8 cellular contexts compared by ENCODE assay signal in the genomic region with DNA sequence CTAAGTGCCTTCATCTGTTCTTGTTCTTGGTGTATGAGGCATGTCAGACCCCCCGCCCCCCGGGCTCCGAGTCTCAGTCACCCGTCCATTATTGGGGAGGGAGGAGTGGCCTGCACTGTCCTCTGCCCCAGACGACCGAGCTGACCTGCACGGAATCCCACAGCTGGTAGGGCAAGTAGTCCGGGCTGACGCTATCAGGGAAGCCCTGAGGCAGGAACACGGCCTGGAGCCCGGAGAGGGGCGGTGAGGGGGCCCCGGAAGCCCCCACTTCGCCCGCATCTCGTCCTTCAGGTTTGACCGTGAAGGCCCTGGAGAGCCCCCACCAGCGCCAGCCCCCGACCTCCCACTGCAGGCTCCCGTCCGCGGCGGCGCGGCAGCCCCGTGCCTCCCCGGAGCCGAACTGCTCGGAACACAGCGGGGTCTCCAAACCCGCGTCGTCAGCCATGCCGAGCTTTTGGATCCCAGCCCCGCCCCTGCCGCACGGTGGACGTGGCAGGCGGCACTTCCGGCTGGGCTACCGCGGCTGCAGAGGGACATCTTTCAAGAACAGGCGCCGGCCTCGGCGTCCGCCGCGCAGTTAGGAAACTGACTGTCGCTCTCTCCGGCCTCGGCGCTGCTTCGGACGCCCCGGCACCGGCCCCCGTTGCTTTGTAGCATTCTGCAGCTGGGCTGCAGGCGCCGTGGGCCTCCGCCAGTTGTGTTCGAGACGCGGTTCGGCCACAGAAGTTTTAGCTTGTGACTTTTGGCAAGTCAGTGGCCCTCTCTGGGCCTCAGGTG. TPM values are rescaled to one million over a fixed set of nuclear protein-coding genes. Genes with fewer than 3 reads are reported as not detected.
A peak's percentile ranks its signal among the peaks of the same experiment; 100 is the strongest.
DNase-seq lines count a peak whose midpoint lies in the region; ATAC-seq and TF ChIP-seq lines count a peak whose summit lies in the region.

A gene (minus strand): TSS at position 463 of the 777 bp plus-strand sequence. CDS start 18 bp downstream, at position 445.

- H3K4me3 Mint-ChIP-seq in T-cell = peak within 1 kb of the TSS; percentile 92 to 95 (median 95)

- H3K4me3 ChIP-seq in GM12865 (ENCODE audit: low read depth, low read length) (peak within 1 kb of the TSS; percentile 100), heart right ventricle (peak within 1 kb of the TSS; percentile 79 to 98 (median 88)), upper lobe of left lung (peak within 1 kb of the TSS; percentile 74 to 100 (median 99))

- H3K9me3 ChIP-seq in heart right ventricle = no peaks in the 10 kb centered on the region
- no peaks in the 10 kb centered on the region for H3K9me3 ChIP-seq in upper lobe of left lung

- peaks cover 48 to 55% (median 54%) of the 10 kb centered on the region in 3 donors for H3K4me1 Mint-ChIP-seq in T-cell

- peak within 1 kb of the TSS; percentile 97 to 98 for H3K27ac Mint-ChIP-seq in T-cell

- no peaks in the 10 kb centered on the region for H3K36me3 Mint-ChIP-seq in T-cell

- H3K4me1 ChIP-seq in heart right ventricle (peaks cover 5 to 58% (median 48%) of the 10 kb centered on the region in 9 donors), upper lobe of left lung (peaks cover 26 to 49% (median 46%) of the 10 kb centered on the region in 4 donors)

- H3K9me3 Mint-ChIP-seq in T-cell = no peaks in the 10 kb centered on the region

- WGBS in adipose tissue, 3 donors = 0 to 1% (median 0%) methylated on average over 61 to 65 of the region's 65 CpGs
- 0% methylated on average over 64 to 65 of the region's 65 CpGs for WGBS in heart right ventricle, 2 donors
- 0 to 1% methylated on average over 26 to 34 of the region's 65 CpGs for WGBS in upper lobe of left lung, 2 donors

- DNase-seq in GM12865 (ENCODE audit: low read depth) (peak; percentile 94), NCI-H1092 treated with DMSO at 0.1 percent for 48 hours (lab: John Stamatoyannopoulos, UW) (peak; percentile 79), T-cell (peak; percentile 59 to 86 (median 74)), heart right ventricle (peak; percentile 92 to 93), posterior vena cava (ENCODE audit: low spot score) (peak; percentile 98), upper lobe of left lung (peak; percentile 94 to 97)

- no peaks in the 10 kb centered on the region for H3K27me3 ChIP-seq in heart right ventricle
- H3K27me3 ChIP-seq in upper lobe of left lung = no peaks in the 10 kb centered on the region

- H3K36me3 ChIP-seq in heart right ventricle (peaks cover 0 to 15% (median 0%) of the 10 kb centered on the region in 9 donors), upper lobe of left lung (peaks cover 0 to 9% (median 2%) of the 10 kb centered on the region in 4 donors)

- intact Hi-C loops in heart right ventricle (cut with DNase I) (loop anchor here in 7 of 10 donors (1.0 to 10.0 kb wide), 7 partner anchors 36 to 357 kb away; a partner anchor contains a TSS), posterior vena cava (cut with DNase I) (no loop called here)

- POLR2A ChIA-PET in T-cell (lab: Charles Lee) = no interaction called here

- TF ChIP-seq EP300 in upper lobe of left lung (IDR thresholded peaks at IDR 0.05) = peak in 1 of 4 donors; percentile 88

- TF ChIP-seq CTCF in GM12865 (IDR thresholded peaks at IDR 0.05; ENCODE audit: insufficient read depth, low read depth, low read length, missing control alignments) (no peak), heart right ventricle (IDR thresholded peaks at IDR 0.05) (no peak), upper lobe of left lung (IDR thresholded peaks at IDR 0.05) (peak in 1 of 6 experiments; percentile 11)

- CTCF ChIA-PET in T-cell (lab: Charles Lee) = interaction anchor here in 1 of 2 donors (0.9 to 2.8 kb wide), 2 partner anchors 47 to 366 kb away, joined by 3 to 15 read pairs; no protein-coding TSS in a partner anchor

- TF ChIP-seq POLR2A in upper lobe of left lung (IDR thresholded peaks at IDR 0.05) = peak in 3 of 4 donors; percentile 82 to 96 (median 85)

- no peaks in the 10 kb centered on the region for H3K27me3 Mint-ChIP-seq in T-cell

- ATAC-seq in HG02610 (IDR thresholded peaks at IDR 0.05; ENCODE audit: unreplicated experiment) (peak; percentile 79), T-cell (replicated peaks in 1 of 4) (peak; percentile 90 to 93 (median 92)), heart right ventricle (peak; percentile 96 to 97 (median 97)), upper lobe of left lung (ENCODE audit: low FRiP score in 2 of 2) (peak; percentile 92 to 97)

- peak within 1 kb of the TSS; percentile 21 for H3K27ac ChIP-seq in adipose tissue (ENCODE audit: low read depth, low read length)
- H3K27ac ChIP-seq in heart right ventricle = peak within 1 kb of the TSS; percentile 83 to 99 (median 95)
- H3K27ac ChIP-seq in upper lobe of left lung = peak within 1 kb of the TSS; percentile 94 to 97 (median 96)

RNA-seq across cellular contexts. Expression of the gene that starts here (rescaled TPM):
- total RNA-seq in T-cell (100 to 1,000 TPM in 3 of 5 donors, 10 to 100 TPM in 2; 65.4 to 125 (median 107) TPM), heart right ventricle (10 to 100 TPM; 21.9 to 28.0 (median 24.4) TPM), posterior vena cava (10 to 100 TPM; 40.5 to 46.4 TPM), upper lobe of left lung (100 to 1,000 TPM in 1 of 6 donors, 10 to 100 TPM in 5; 46.8 to 132 (median 80.6) TPM)
- polyA plus RNA-seq in adipose tissue (10 to 100 TPM; 34.0 to 65.8 (median 45.4) TPM), heart right ventricle (10 to 100 TPM; 31.9 to 44.4 TPM)

Comparison
In these comparisons a context has a peak if more than half of its experiments do, and no peak if none do; other contexts are left out.
1. Peak in every context shown above with its lines: DNase-seq, ATAC-seq, H3K4me3 ChIP-seq and H3K27ac ChIP-seq.
2. H3K27ac ChIP-seq: peak in every context shown above with its lines; median percentile 96 in upper lobe of left lung; 95 in heart right ventricle; 21 in adipose tissue.
3. intact Hi-C loops: an anchor here in heart right ventricle (1.0 to 10.0 kb wide); none called in posterior vena cava.